12 cellular contexts compared by ENCODE assay signal in the genomic region with DNA sequence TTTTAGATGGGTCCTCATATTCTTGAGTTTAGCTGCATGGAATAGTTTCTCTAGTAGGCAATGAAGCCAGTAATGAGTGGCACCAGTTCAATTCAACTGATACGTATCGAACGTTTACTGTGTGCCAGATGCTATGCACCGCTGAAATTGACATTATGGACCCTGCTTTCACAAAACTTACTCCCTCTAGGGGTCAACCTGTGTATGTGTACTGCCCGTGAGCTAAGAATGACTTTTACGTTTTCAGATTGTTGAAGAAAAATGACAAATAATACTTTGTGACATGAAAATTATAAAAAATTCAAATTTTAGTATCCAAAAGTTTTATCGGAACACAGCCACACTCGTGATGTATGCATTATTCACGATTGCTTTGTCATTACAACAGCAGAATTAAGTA.
DNase-seq lines count a peak whose midpoint lies in the region; ATAC-seq, FAIRE-seq and TF ChIP-seq lines count a peak whose summit lies in the region.
"Had no signal": no experiment of that assay in that cellular context is flagged by ENCODE, and none has a peak within 500 bp of the region (broad histone marks: within the 10 kb centered on the region; RNA-seq: fewer than 3 reads in every experiment).

No MANE protein-coding gene starts in this region.

- H3K9ac ChIP-seq in astrocyte (ENCODE audit: low read length) = no peak overlapping the region

- 94% methylated on average over 9 of the region's 9 CpGs for WGBS in right lobe of liver (ENCODE audit: insufficient coverage, low coverage, low lambda C conversion rate, missing lambda C conversion rate)

- intact Hi-C loops in right lobe of liver (cut with DNase I) = no loop called here

- DNase-seq in CMK (ENCODE audit: low read depth) (peak; percentile 12), HT1080 (ENCODE audit: low read depth) (peak; percentile 2), astrocyte (ENCODE audit: low read depth) (no peak), right lobe of liver (no peak), NCI-H1436 treated with DMSO at 0.1 percent for 48 hours (lab: John Stamatoyannopoulos, UW) (no peak), NCI-H1048 (lab: John Stamatoyannopoulos, UW) (no peak), NCI-H2227 treated with DMSO at 0.1 percent for 48 hours (lab: John Stamatoyannopoulos, UW) (no peak)
- DNase-seq in activated CD4-positive, CD25-positive, alpha-beta regulatory T cell treated with anti-CD3 and anti-CD28 coated beads, Interleukin-2, amount 50 U/mL, for 72 hours = no peak
- DNase-seq: NCI-H1092; stimulated activated CD4-positive, alpha-beta T cell treated with anti-CD3 and anti-CD28 coated beads, Interleukin-4, amount 100 ng/mL, for 24 hours had no signal

- H3K27ac Mint-ChIP-seq in astrocyte (ENCODE audit: unreplicated experiment) = no peak overlapping the region
- H3K27ac Mint-ChIP-seq: activated T-helper 1 cell treated with anti-CD3 and anti-CD28 coated beads, Interleukin-12 subunit alpha, Interleukin-12 subunit beta, Interleukin-2, Interleukin-4 antibody, amounts not matched to agents 30 ng/mL and 10 ng/mL and 1 ng/mL, durations not matched to agents 14 hours and 24 hours and 36 hours had no signal

- H3K27me3 Mint-ChIP-seq in astrocyte (ENCODE audit: low read depth, unreplicated experiment) = no peaks in the 10 kb centered on the region

- no peaks in the 10 kb centered on the region for H3K4me1 Mint-ChIP-seq in astrocyte (ENCODE audit: low read depth, unreplicated experiment)

- ATAC-seq in right lobe of liver = no peak

- no peaks in the 10 kb centered on the region for H3K4me1 ChIP-seq in astrocyte (ENCODE audit: insufficient read depth, low read length)
- no peaks in the 10 kb centered on the region for H3K4me1 ChIP-seq in right lobe of liver

- TF ChIP-seq CTCF in astrocyte (IDR thresholded peaks at IDR 0.05; ENCODE audit: insufficient read depth, low read depth, low read length) = peak; percentile 42
- peak; percentile 3 to 31 (median 15) for TF ChIP-seq CTCF in right lobe of liver (IDR thresholded peaks at IDR 0.05)

- no peaks in the 10 kb centered on the region for H3K27me3 ChIP-seq in astrocyte (ENCODE audit: insufficient read depth, low read length)
- no peaks in the 10 kb centered on the region for H3K27me3 ChIP-seq in right lobe of liver

- no peaks in the 10 kb centered on the region for H3K9me3 Mint-ChIP-seq in astrocyte (ENCODE audit: unreplicated experiment)
- H3K9me3 Mint-ChIP-seq: activated T-helper 1 cell treated with anti-CD3 and anti-CD28 coated beads, Interleukin-12 subunit alpha, Interleukin-12 subunit beta, Interleukin-2, Interleukin-4 antibody, amounts not matched to agents 30 ng/mL and 10 ng/mL and 1 ng/mL, durations not matched to agents 14 hours and 24 hours and 36 hours had no signal

- no peaks in the 10 kb centered on the region for H3K9me3 ChIP-seq in astrocyte (ENCODE audit: insufficient read depth, low read depth, low read length)
- H3K9me3 ChIP-seq in right lobe of liver = no peaks in the 10 kb centered on the region

- peaks cover 3% of the 10 kb centered on the region for H3K36me3 Mint-ChIP-seq in astrocyte (ENCODE audit: low read depth, unreplicated experiment)

- H3K4me3 Mint-ChIP-seq in astrocyte (ENCODE audit: unreplicated experiment) = no peak overlapping the region
- H3K4me3 Mint-ChIP-seq: activated T-helper 1 cell treated with anti-CD3 and anti-CD28 coated beads, Interleukin-12 subunit alpha, Interleukin-12 subunit beta, Interleukin-2, Interleukin-4 antibody, amounts not matched to agents 30 ng/mL and 10 ng/mL and 1 ng/mL, durations not matched to agents 14 hours and 24 hours and 36 hours had no signal

- no peak overlapping the region for H3K4me3 ChIP-seq in astrocyte (ENCODE audit: insufficient read depth, low read depth, low read length)
- H3K4me3 ChIP-seq in right lobe of liver = no peak overlapping the region

- TF ChIP-seq POLR2A in right lobe of liver (IDR thresholded peaks at IDR 0.05) = no peak

- H3K36me3 ChIP-seq in astrocyte (ENCODE audit: insufficient read depth, low read length) (no peaks in the 10 kb centered on the region), right lobe of liver (no peaks in the 10 kb centered on the region)

- H3K27ac ChIP-seq in astrocyte (ENCODE audit: low read depth, low read length) (no peak overlapping the region), right lobe of liver (no peak overlapping the region)
- H3K27ac ChIP-seq: epithelial cell of prostate had no signal

- no peak overlapping the region for H3K4me2 ChIP-seq in astrocyte (ENCODE audit: low read length)

- no peak for FAIRE-seq in astrocyte (lab: Jason Lieb, UNC)

- H2AFZ ChIP-seq in astrocyte (ENCODE audit: low read depth, low read length) = no peak overlapping the region

- H3K79me2 ChIP-seq in astrocyte (ENCODE audit: insufficient read depth, low read length) = peaks cover 9% of the 10 kb centered on the region

- peaks cover 4% of the 10 kb centered on the region for H4K20me1 ChIP-seq in astrocyte (ENCODE audit: insufficient read depth, low read length)

Comparison
In these comparisons a context has a peak if more than half of its experiments do, and no peak if none do; other contexts are left out.
1. DNase-seq: peak in CMK (single experiment) and HT1080 (single experiment); none in astrocyte (single experiment), right lobe of liver (0 of 3), activated CD4-positive, CD25-positive, alpha-beta regulatory T cell treated with anti-CD3 and anti-CD28 coated beads, Interleukin-2, amount 50 U/mL, for 72 hours (single experiment), NCI-H1436 treated with DMSO at 0.1 percent for 48 hours (single experiment), NCI-H1048 (single experiment) and NCI-H2227 treated with DMSO at 0.1 percent for 48 hours (single experiment).